In the genomic region with DNA sequence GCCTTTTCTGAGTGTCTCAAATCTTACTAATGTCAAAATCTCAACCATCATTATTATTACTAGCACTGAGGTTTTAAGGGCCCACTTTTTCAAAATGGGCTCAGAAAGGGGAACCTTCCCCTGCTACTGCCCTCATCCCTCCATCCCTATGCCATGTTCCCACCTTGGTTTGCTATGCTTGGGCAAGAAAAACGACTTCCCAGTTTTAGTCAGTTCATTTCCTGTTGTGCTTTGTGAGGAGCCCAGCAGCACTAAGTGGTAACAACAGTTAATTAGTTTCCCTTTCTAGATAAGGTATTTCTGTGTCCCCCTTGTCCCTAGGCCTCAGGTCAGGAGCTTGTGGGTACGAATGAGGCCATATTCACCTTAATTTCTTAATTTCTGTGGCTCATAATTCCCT, we compare ENCODE assay signal across 19 cellular contexts.
A peak's percentile ranks its signal among the peaks of the same experiment; 100 is the strongest.
DNase-seq lines count a peak whose midpoint lies in the region; ATAC-seq and TF ChIP-seq lines count a peak whose summit lies in the region.
"Had no signal": no experiment of that assay in that cellular context is flagged by ENCODE, and none has a peak within 500 bp of the region (broad histone marks: within the 10 kb centered on the region; RNA-seq: fewer than 3 reads in every experiment).

No MANE protein-coding gene starts in this region.

- no peaks in the 10 kb centered on the region for H3K79me2 ChIP-seq in Loucy (ENCODE audit: insufficient read depth, low read length)

- no peak for ATAC-seq in activated naive CD8-positive, alpha-beta T cell treated with anti-CD3 and anti-CD28 coated beads, Interleukin-2, amount 10 ng/mL, durations not matched to agents 7 days and 5 days (ENCODE audit: low read depth)
- no peak for ATAC-seq in activated naive CD8-positive, alpha-beta T cell treated with anti-CD3 and anti-CD28 coated beads, Interleukin-2, amount 50 U/mL, for 24 hours
- ATAC-seq in GM21737 (IDR thresholded peaks at IDR 0.05; ENCODE audit: unreplicated experiment) (peak; percentile 46), GM18861 (IDR thresholded peaks at IDR 0.05; ENCODE audit: unreplicated experiment) (no peak), T-helper 17 cell (no peak)

- H4K20me1 ChIP-seq in Loucy (ENCODE audit: insufficient read depth, low read length, poor library complexity, severe bottlenecking): no peaks in the 10 kb centered on the region

- H3K27ac ChIP-seq in skeletal muscle tissue (ENCODE audit: low read depth, low read length): peak overlapping the region; percentile 49
- H3K27ac ChIP-seq: colonic mucosa had no signal

- H3K4me3 ChIP-seq in Loucy (ENCODE audit: low read length, poor library complexity, severe bottlenecking) (no peak overlapping the region), skeletal muscle tissue (ENCODE audit: low read length in 3 of 3) (no peak overlapping the region)
- H3K4me3 ChIP-seq: colonic mucosa had no signal

- peaks cover 10% of the 10 kb centered on the region for H3K27me3 Mint-ChIP-seq in activated naive CD8-positive, alpha-beta T cell treated with anti-CD3 and anti-CD28 coated beads, Interleukin-2, amount 10 ng/mL, durations not matched to agents 7 days and 5 days
- H3K27me3 Mint-ChIP-seq in activated naive CD8-positive, alpha-beta T cell treated with anti-CD3 and anti-CD28 coated beads, Interleukin-2, amount 50 U/mL, for 24 hours: peaks cover 3% of the 10 kb centered on the region
- peaks cover 32% of the 10 kb centered on the region for H3K27me3 Mint-ChIP-seq in T-helper 17 cell
- H3K27me3 Mint-ChIP-seq: progenitor cell of endocrine pancreas had no signal

- H3K4me3 Mint-ChIP-seq in activated naive CD8-positive, alpha-beta T cell treated with anti-CD3 and anti-CD28 coated beads, Interleukin-2, amount 10 ng/mL, durations not matched to agents 7 days and 5 days: no peak overlapping the region
- no peak overlapping the region for H3K4me3 Mint-ChIP-seq in activated naive CD8-positive, alpha-beta T cell treated with anti-CD3 and anti-CD28 coated beads, Interleukin-2, amount 50 U/mL, for 24 hours
- H3K4me3 Mint-ChIP-seq in T-helper 17 cell: no peak overlapping the region
- H3K4me3 Mint-ChIP-seq: CD8-positive, alpha-beta memory T cell had no signal

- H3K9me3 ChIP-seq in Loucy (ENCODE audit: insufficient read depth, low read depth, low read length): no peaks in the 10 kb centered on the region
- H3K9me3 ChIP-seq in skeletal muscle tissue (ENCODE audit: control insufficient read depth in 3 of 3, low read length in 3 of 3): no peaks in the 10 kb centered on the region
- no peaks in the 10 kb centered on the region for H3K9me3 ChIP-seq in T-helper 17 cell (ENCODE audit: control insufficient read depth, low read length, poor library complexity, severe bottlenecking)
- H3K9me3 ChIP-seq: colonic mucosa had no signal

- POLR2A ChIA-PET in activated naive CD8-positive, alpha-beta T cell treated with anti-CD3 and anti-CD28 coated beads, Interleukin-2, amount 10 ng/mL, durations not matched to agents 7 days and 5 days (lab: Charles Lee): interaction anchor here (1.3 kb wide), 1 partner anchor 139 kb away, joined by 3 read pairs; no protein-coding TSS in a partner anchor

- H3K36me3 ChIP-seq in Loucy (ENCODE audit: insufficient read depth, low read length): no peaks in the 10 kb centered on the region
- peaks cover 0 to 6% (median 0%) of the 10 kb centered on the region in 3 donors for H3K36me3 ChIP-seq in skeletal muscle tissue (ENCODE audit: control insufficient read depth in 3 of 3, insufficient read depth in 3 of 3, low read length in 3 of 3)
- H3K36me3 ChIP-seq: colonic mucosa had no signal

- no peaks in the 10 kb centered on the region for H3K9me2 ChIP-seq in Loucy (replicated peaks; ENCODE audit: low read depth, low read length)

- peak overlapping the region; percentile 79 for H3K27ac Mint-ChIP-seq in activated naive CD8-positive, alpha-beta T cell treated with anti-CD3 and anti-CD28 coated beads, Interleukin-2, amount 10 ng/mL, durations not matched to agents 7 days and 5 days
- no peak overlapping the region for H3K27ac Mint-ChIP-seq in activated naive CD8-positive, alpha-beta T cell treated with anti-CD3 and anti-CD28 coated beads, Interleukin-2, amount 50 U/mL, for 24 hours
- no peak overlapping the region for H3K27ac Mint-ChIP-seq in T-helper 17 cell

- H2AFZ ChIP-seq in Loucy (ENCODE audit: low read length): 0 out of 2 replicates have a peak overlapping the region, but pooled peaks have one; percentile 5

- no peak for TF ChIP-seq CTCF in Loucy (conservative IDR thresholded peaks at IDR 0.05; ENCODE audit: low read length)

- no peak overlapping the region for H3K4me2 ChIP-seq in Loucy (ENCODE audit: low read depth, low read length, poor library complexity, severe bottlenecking)

- H3K9ac ChIP-seq in Loucy (ENCODE audit: low read depth, low read length, poor library complexity, severe bottlenecking) (no peak overlapping the region), skeletal muscle tissue (ENCODE audit: low read depth in 1 of 3, low read length in 3 of 3) (no peak overlapping the region)

- H3K27me3 ChIP-seq in Loucy (ENCODE audit: insufficient read depth, low read length, poor library complexity, severe bottlenecking): no peaks in the 10 kb centered on the region
- H3K27me3 ChIP-seq in skeletal muscle tissue (ENCODE audit: control insufficient read depth in 3 of 3, insufficient read depth in 3 of 3, low read length in 3 of 3): no peaks in the 10 kb centered on the region
- H3K27me3 ChIP-seq: colonic mucosa had no signal

- H3K36me3 Mint-ChIP-seq in activated naive CD8-positive, alpha-beta T cell treated with anti-CD3 and anti-CD28 coated beads, Interleukin-2, amount 10 ng/mL, durations not matched to agents 7 days and 5 days: no peaks in the 10 kb centered on the region
- H3K36me3 Mint-ChIP-seq in activated naive CD8-positive, alpha-beta T cell treated with anti-CD3 and anti-CD28 coated beads, Interleukin-2, amount 50 U/mL, for 24 hours (ENCODE audit: low read depth): no peaks in the 10 kb centered on the region
- no peaks in the 10 kb centered on the region for H3K36me3 Mint-ChIP-seq in T-helper 17 cell (ENCODE audit: low read depth)
- H3K36me3 Mint-ChIP-seq: CD8-positive, alpha-beta memory T cell had no signal

- no peak for DNase-seq in activated naive CD8-positive, alpha-beta T cell treated with anti-CD3 and anti-CD28 coated beads, Interleukin-2, amount 10 ng/mL, durations not matched to agents 7 days and 5 days
- DNase-seq in activated naive CD8-positive, alpha-beta T cell treated with anti-CD3 and anti-CD28 coated beads, Interleukin-2, amount 50 U/mL, for 24 hours: no peak
- no peak for DNase-seq in HuH-7 (ENCODE audit: low spot score)
- no peak for DNase-seq in T-helper 17 cell
- DNase-seq: activated CD8-positive, alpha-beta memory T cell treated with anti-CD3 and anti-CD28 coated beads for 24 hours; activated gamma-delta T cell treated with Interleukin-2 at 50 U/mL for 16 hours; CD8-positive, alpha-beta memory T cell; colonic mucosa; EL; Kasumi-1; NCI-H1694 treated with DMSO at 0.1 percent for 48 hours; NCI-H446; stimulated activated CD4-positive, alpha-beta T cell treated with anti-CD3 and anti-CD28 coated beads, Interleukin-12 subunit alpha, Interleukin-12 subunit beta, amount 100 ng/mL, for 4 hours; stimulated activated naive CD4-positive, alpha-beta T cell treated with Interleukin-2 at 50 U/mL for 16 hours had no signal

- H3K9me3 Mint-ChIP-seq in activated naive CD8-positive, alpha-beta T cell treated with anti-CD3 and anti-CD28 coated beads, Interleukin-2, amount 10 ng/mL, durations not matched to agents 7 days and 5 days: no peaks in the 10 kb centered on the region
- no peaks in the 10 kb centered on the region for H3K9me3 Mint-ChIP-seq in activated naive CD8-positive, alpha-beta T cell treated with anti-CD3 and anti-CD28 coated beads, Interleukin-2, amount 50 U/mL, for 24 hours
- H3K9me3 Mint-ChIP-seq: CD8-positive, alpha-beta memory T cell had no signal

- H3K4me1 ChIP-seq in Loucy (ENCODE audit: insufficient read depth, low read length, poor library complexity, severe bottlenecking): no peaks in the 10 kb centered on the region
- H3K4me1 ChIP-seq in skeletal muscle tissue (ENCODE audit: control insufficient read depth in 3 of 3, insufficient read depth in 3 of 3, low read length in 3 of 3): peaks cover 3 to 12% (median 3%) of the 10 kb centered on the region in 3 donors
- H3K4me1 ChIP-seq: colonic mucosa had no signal

- no peaks in the 10 kb centered on the region for H3F3A ChIP-seq in Loucy (ENCODE audit: low read depth)

- peaks cover 24% of the 10 kb centered on the region for H3K4me1 Mint-ChIP-seq in activated naive CD8-positive, alpha-beta T cell treated with anti-CD3 and anti-CD28 coated beads, Interleukin-2, amount 10 ng/mL, durations not matched to agents 7 days and 5 days
- peaks cover 5% of the 10 kb centered on the region for H3K4me1 Mint-ChIP-seq in activated naive CD8-positive, alpha-beta T cell treated with anti-CD3 and anti-CD28 coated beads, Interleukin-2, amount 50 U/mL, for 24 hours
- peaks cover 5% of the 10 kb centered on the region for H3K4me1 Mint-ChIP-seq in T-helper 17 cell
- H3K4me1 Mint-ChIP-seq: CD8-positive, alpha-beta memory T cell had no signal
